In genomic region chr9:95954940-95955339, GRCh38 we compare ENCODE assay signal across 23 cellular contexts.
DNase-seq lines count a peak whose midpoint lies in the region; ATAC-seq and TF ChIP-seq lines count a peak whose summit lies in the region.
"Had no signal": no experiment of that assay in that cellular context is flagged by ENCODE, and none has a peak within 500 bp of the region (broad histone marks: within the 10 kb centered on the region; RNA-seq: fewer than 3 reads in every experiment).

No MANE protein-coding gene starts in this region.

- no peak for TF ChIP-seq CTCF in activated CD8-positive, alpha-beta T cell treated with anti-CD3 and anti-CD28 coated beads for 36 hours (IDR thresholded peaks at IDR 0.05)
- no peak for TF ChIP-seq CTCF in natural killer cell (IDR thresholded peaks at IDR 0.05)

- no peak overlapping the region for H3K4me2 ChIP-seq in mesenchymal stem cell (ENCODE audit: low read length, poor library complexity, severe bottlenecking)
- H3K4me2 ChIP-seq: BLaER1 treated with 17β-estradiol and CSF1 and Interleukin-3, amounts not matched to agents 10 nM and 100 nM; GM23338 had no signal

- no peak overlapping the region for H2AFZ ChIP-seq in mesenchymal stem cell (ENCODE audit: low read depth, low read length)
- H2AFZ ChIP-seq: GM23338 had no signal

- peaks cover 8 to 51% of the 10 kb centered on the region in 2 experiments for H3K36me3 ChIP-seq in mesenchymal stem cell (ENCODE audit: control insufficient read depth in 1 of 2, insufficient read depth in 2 of 2, low read depth in 1 of 2, low read length in 2 of 2)

- CTCF ChIA-PET in activated CD8-positive, alpha-beta T cell treated with anti-CD3 and anti-CD28 coated beads for 36 hours (lab: Charles Lee) = no interaction called here
- CTCF ChIA-PET in activated CD8-positive, alpha-beta T cell treated with anti-CD3 and anti-CD28 coated beads, Interleukin-2, amount 10 ng/mL, durations not matched to agents 7 days and 5 days (lab: Charles Lee) = no interaction called here

- peak; percentile 4 for DNase-seq in activated CD8-positive, alpha-beta T cell treated with anti-CD3 and anti-CD28 coated beads for 36 hours
- no peak for DNase-seq in activated CD8-positive, alpha-beta T cell treated with anti-CD3 and anti-CD28 coated beads, Interleukin-2, amount 10 ng/mL, durations not matched to agents 7 days and 5 days
- DNase-seq in natural killer cell treated with Interleukin-12 subunit alpha and Interleukin-12 subunit beta and Interleukin-15 and Interleukin-18, amount 100 ng/mL, for 72 hours (ENCODE audit: low spot score) = no peak
- no peak for DNase-seq in natural killer cell
- no peak for DNase-seq in activated naive CD8-positive, alpha-beta T cell treated with anti-CD3 and anti-CD28 coated beads, Interleukin-2, amount 50 U/mL, for 24 hours
- DNase-seq in stimulated activated naive CD8-positive, alpha-beta T cell treated with anti-CD3 and anti-CD28 coated beads, Interleukin-15, amount 100 ng/mL, for 72 hours = peak in 1 of 2 donors; percentile 43
- no peak for DNase-seq in mesenchymal stem cell
- DNase-seq: AML-193; CD4-positive, alpha-beta T cell; H9; Kasumi-1; NCI-H1105 treated with DMSO at 0.1 percent for 48 hours; NCI-H2029; NCI-H446; NCI-H524 treated with DMSO at 0.1 percent for 48 hours; NCI-H774; PC-3 had no signal

- no peaks in the 10 kb centered on the region for H3K27me3 Mint-ChIP-seq in activated CD8-positive, alpha-beta T cell treated with anti-CD3 and anti-CD28 coated beads for 36 hours
- H3K27me3 Mint-ChIP-seq in activated CD8-positive, alpha-beta T cell treated with anti-CD3 and anti-CD28 coated beads, Interleukin-2, amount 10 ng/mL, durations not matched to agents 7 days and 5 days (ENCODE audit: low read depth) = no peaks in the 10 kb centered on the region
- no peaks in the 10 kb centered on the region for H3K27me3 Mint-ChIP-seq in natural killer cell treated with Interleukin-12 subunit alpha and Interleukin-12 subunit beta and Interleukin-15 and Interleukin-18, amount 100 ng/mL, for 72 hours
- H3K27me3 Mint-ChIP-seq in natural killer cell (ENCODE audit: low read depth in 2 of 2) = no peaks in the 10 kb centered on the region
- H3K27me3 Mint-ChIP-seq in activated naive CD8-positive, alpha-beta T cell treated with anti-CD3 and anti-CD28 coated beads, Interleukin-2, amount 50 U/mL, for 24 hours = no peaks in the 10 kb centered on the region
- no peaks in the 10 kb centered on the region for H3K27me3 Mint-ChIP-seq in stimulated activated naive CD8-positive, alpha-beta T cell treated with anti-CD3 and anti-CD28 coated beads, Interleukin-15, amount 100 ng/mL, for 72 hours
- H3K27me3 Mint-ChIP-seq: CD4-positive, alpha-beta T cell had no signal

- peaks cover 10% of the 10 kb centered on the region for H3K9me3 ChIP-seq in mesenchymal stem cell (ENCODE audit: control insufficient read depth, low read length)

- no peak overlapping the region for H4K8ac ChIP-seq in mesenchymal stem cell (ENCODE audit: low read length)

- H2AK5ac ChIP-seq in mesenchymal stem cell (ENCODE audit: low read length, severe bottlenecking) = no peak overlapping the region

- H2BK12ac ChIP-seq in mesenchymal stem cell (ENCODE audit: low read length in 2 of 2) = no peak overlapping the region

- peaks cover 26% of the 10 kb centered on the region for H3K9me3 Mint-ChIP-seq in activated CD8-positive, alpha-beta T cell treated with anti-CD3 and anti-CD28 coated beads for 36 hours
- peaks cover 33% of the 10 kb centered on the region for H3K9me3 Mint-ChIP-seq in activated CD8-positive, alpha-beta T cell treated with anti-CD3 and anti-CD28 coated beads, Interleukin-2, amount 10 ng/mL, durations not matched to agents 7 days and 5 days (ENCODE audit: insufficient read depth)
- H3K9me3 Mint-ChIP-seq in natural killer cell treated with Interleukin-12 subunit alpha and Interleukin-12 subunit beta and Interleukin-15 and Interleukin-18, amount 100 ng/mL, for 72 hours = no peaks in the 10 kb centered on the region
- peaks cover 0 to 2% of the 10 kb centered on the region in 2 donors for H3K9me3 Mint-ChIP-seq in natural killer cell
- H3K9me3 Mint-ChIP-seq in activated naive CD8-positive, alpha-beta T cell treated with anti-CD3 and anti-CD28 coated beads, Interleukin-2, amount 50 U/mL, for 24 hours = peaks cover 23% of the 10 kb centered on the region
- H3K9me3 Mint-ChIP-seq in stimulated activated naive CD8-positive, alpha-beta T cell treated with anti-CD3 and anti-CD28 coated beads, Interleukin-15, amount 100 ng/mL, for 72 hours = peaks cover 18 to 25% of the 10 kb centered on the region in 2 donors

- no peak overlapping the region for H3K27ac Mint-ChIP-seq in activated CD8-positive, alpha-beta T cell treated with anti-CD3 and anti-CD28 coated beads for 36 hours
- H3K27ac Mint-ChIP-seq in activated CD8-positive, alpha-beta T cell treated with anti-CD3 and anti-CD28 coated beads, Interleukin-2, amount 10 ng/mL, durations not matched to agents 7 days and 5 days = no peak overlapping the region
- H3K27ac Mint-ChIP-seq in natural killer cell treated with Interleukin-12 subunit alpha and Interleukin-12 subunit beta and Interleukin-15 and Interleukin-18, amount 100 ng/mL, for 72 hours = peak overlapping the region; percentile 11 to 66
- no peak overlapping the region for H3K27ac Mint-ChIP-seq in natural killer cell
- H3K27ac Mint-ChIP-seq in activated naive CD8-positive, alpha-beta T cell treated with anti-CD3 and anti-CD28 coated beads, Interleukin-2, amount 50 U/mL, for 24 hours = peak overlapping the region; percentile 87
- H3K27ac Mint-ChIP-seq in stimulated activated naive CD8-positive, alpha-beta T cell treated with anti-CD3 and anti-CD28 coated beads, Interleukin-15, amount 100 ng/mL, for 72 hours = no peak overlapping the region
- H3K27ac Mint-ChIP-seq: CD4-positive, alpha-beta T cell; GM23338; H9 had no signal

- H3K18ac ChIP-seq in mesenchymal stem cell (ENCODE audit: low read depth in 1 of 2, low read length in 2 of 2) = no peak overlapping the region

- H3K23ac ChIP-seq in mesenchymal stem cell (ENCODE audit: low read length in 2 of 2) = no peak overlapping the region

- no peaks in the 10 kb centered on the region for H3K27me3 ChIP-seq in mesenchymal stem cell (ENCODE audit: control insufficient read depth in 1 of 2, insufficient read depth in 1 of 2, low read length in 2 of 2)
- H3K27me3 ChIP-seq: BLaER1 treated with 17β-estradiol and CSF1 and Interleukin-3, amounts not matched to agents 10 nM and 100 nM; SJSA1 had no signal

- ATAC-seq in activated CD8-positive, alpha-beta T cell treated with anti-CD3 and anti-CD28 coated beads for 36 hours = peak; percentile 87
- no peak for ATAC-seq in activated CD8-positive, alpha-beta T cell treated with anti-CD3 and anti-CD28 coated beads, Interleukin-2, amount 10 ng/mL, durations not matched to agents 7 days and 5 days
- ATAC-seq in natural killer cell treated with Interleukin-12 subunit alpha and Interleukin-12 subunit beta and Interleukin-15 and Interleukin-18, amount 100 ng/mL, for 72 hours = peak; percentile 59 to 79
- ATAC-seq in natural killer cell = no peak
- peak; percentile 99 for ATAC-seq in activated naive CD8-positive, alpha-beta T cell treated with anti-CD3 and anti-CD28 coated beads, Interleukin-2, amount 50 U/mL, for 24 hours
- ATAC-seq in stimulated activated naive CD8-positive, alpha-beta T cell treated with anti-CD3 and anti-CD28 coated beads, Interleukin-15, amount 100 ng/mL, for 72 hours = peak; percentile 99
- ATAC-seq in GM19351 (IDR thresholded peaks at IDR 0.05; ENCODE audit: unreplicated experiment) = no peak
- ATAC-seq: GM23338, K562, PC-3, Right ventricle myocardium inferior had no signal

- H3K4me1 ChIP-seq in mesenchymal stem cell (ENCODE audit: control insufficient read depth, insufficient read depth, low read depth, low read length) = no peaks in the 10 kb centered on the region
- H3K4me1 ChIP-seq: BLaER1 treated with 17β-estradiol and CSF1 and Interleukin-3, amounts not matched to agents 10 nM and 100 nM; SJSA1 had no signal

- intact Hi-C loops in activated CD8-positive, alpha-beta T cell treated with anti-CD3 and anti-CD28 coated beads for 36 hours (cut with micrococcal nuclease) = no loop called here
- intact Hi-C loops in natural killer cell (cut with micrococcal nuclease) = no loop called here

- no peak overlapping the region for H3K14ac ChIP-seq in mesenchymal stem cell (ENCODE audit: low read length in 2 of 2)

- no peak overlapping the region for H2BK15ac ChIP-seq in mesenchymal stem cell (ENCODE audit: low read depth, poor library complexity, severe bottlenecking)

- H3K36me3 Mint-ChIP-seq in activated CD8-positive, alpha-beta T cell treated with anti-CD3 and anti-CD28 coated beads for 36 hours (ENCODE audit: low read depth) = peaks cover 74% of the 10 kb centered on the region
- peaks cover 56% of the 10 kb centered on the region for H3K36me3 Mint-ChIP-seq in activated CD8-positive, alpha-beta T cell treated with anti-CD3 and anti-CD28 coated beads, Interleukin-2, amount 10 ng/mL, durations not matched to agents 7 days and 5 days (ENCODE audit: low read depth)
- H3K36me3 Mint-ChIP-seq in natural killer cell treated with Interleukin-12 subunit alpha and Interleukin-12 subunit beta and Interleukin-15 and Interleukin-18, amount 100 ng/mL, for 72 hours = peaks cover 33% of the 10 kb centered on the region
- peaks cover 14% of the 10 kb centered on the region for H3K36me3 Mint-ChIP-seq in natural killer cell
- H3K36me3 Mint-ChIP-seq in activated naive CD8-positive, alpha-beta T cell treated with anti-CD3 and anti-CD28 coated beads, Interleukin-2, amount 50 U/mL, for 24 hours (ENCODE audit: low read depth) = peaks cover 70% of the 10 kb centered on the region

- H4K91ac ChIP-seq in mesenchymal stem cell (ENCODE audit: low read length) = no peak overlapping the region

- no peak overlapping the region for H3K4me3 ChIP-seq in mesenchymal stem cell (ENCODE audit: insufficient read depth in 1 of 2, low read depth in 1 of 2, low read length in 2 of 2)
- H3K4me3 ChIP-seq: BLaER1 treated with 17β-estradiol and CSF1 and Interleukin-3, amounts not matched to agents 10 nM and 100 nM; GM23338; K562; SJSA1 had no signal

- peaks cover 19% of the 10 kb centered on the region for H3K4me1 Mint-ChIP-seq in activated CD8-positive, alpha-beta T cell treated with anti-CD3 and anti-CD28 coated beads for 36 hours (ENCODE audit: low read depth)
- H3K4me1 Mint-ChIP-seq in activated CD8-positive, alpha-beta T cell treated with anti-CD3 and anti-CD28 coated beads, Interleukin-2, amount 10 ng/mL, durations not matched to agents 7 days and 5 days (ENCODE audit: low read depth) = peaks cover 10% of the 10 kb centered on the region
- H3K4me1 Mint-ChIP-seq in natural killer cell treated with Interleukin-12 subunit alpha and Interleukin-12 subunit beta and Interleukin-15 and Interleukin-18, amount 100 ng/mL, for 72 hours (ENCODE audit: low read depth in 2 of 2) = peaks cover 22 to 29% of the 10 kb centered on the region in 2 donors
- H3K4me1 Mint-ChIP-seq in natural killer cell = peaks cover 7 to 25% of the 10 kb centered on the region in 2 donors
- peaks cover 20% of the 10 kb centered on the region for H3K4me1 Mint-ChIP-seq in activated naive CD8-positive, alpha-beta T cell treated with anti-CD3 and anti-CD28 coated beads, Interleukin-2, amount 50 U/mL, for 24 hours
- peaks cover 25% of the 10 kb centered on the region for H3K4me1 Mint-ChIP-seq in stimulated activated naive CD8-positive, alpha-beta T cell treated with anti-CD3 and anti-CD28 coated beads, Interleukin-15, amount 100 ng/mL, for 72 hours
- H3K4me1 Mint-ChIP-seq: GM23338, H9 had no signal

- H2BK5ac ChIP-seq in mesenchymal stem cell (ENCODE audit: low read depth, low read length, poor library complexity, severe bottlenecking) = no peak overlapping the region

- 100% methylated on average over 2 of the region's 2 CpGs for WGBS in mesenchymal stem cell

- H3K79me1 ChIP-seq in mesenchymal stem cell (replicated peaks; ENCODE audit: low read length, poor library complexity, severe bottlenecking) = no peaks in the 10 kb centered on the region

- H3K4ac ChIP-seq in mesenchymal stem cell (ENCODE audit: low read depth in 1 of 2, low read length in 2 of 2) = no peak overlapping the region

- H3K27ac ChIP-seq in mesenchymal stem cell (ENCODE audit: low read length, poor library complexity, severe bottlenecking) = no peak overlapping the region
- H3K27ac ChIP-seq: BLaER1 treated with 17β-estradiol and CSF1 and Interleukin-3, amounts not matched to agents 10 nM and 100 nM; SJSA1 had no signal

- no peak overlapping the region for H3K4me3 Mint-ChIP-seq in activated CD8-positive, alpha-beta T cell treated with anti-CD3 and anti-CD28 coated beads for 36 hours
- no peak overlapping the region for H3K4me3 Mint-ChIP-seq in activated CD8-positive, alpha-beta T cell treated with anti-CD3 and anti-CD28 coated beads, Interleukin-2, amount 10 ng/mL, durations not matched to agents 7 days and 5 days
- no peak overlapping the region for H3K4me3 Mint-ChIP-seq in natural killer cell treated with Interleukin-12 subunit alpha and Interleukin-12 subunit beta and Interleukin-15 and Interleukin-18, amount 100 ng/mL, for 72 hours
- H3K4me3 Mint-ChIP-seq in natural killer cell = no peak overlapping the region
- no peak overlapping the region for H3K4me3 Mint-ChIP-seq in activated naive CD8-positive, alpha-beta T cell treated with anti-CD3 and anti-CD28 coated beads, Interleukin-2, amount 50 U/mL, for 24 hours
- H3K4me3 Mint-ChIP-seq in stimulated activated naive CD8-positive, alpha-beta T cell treated with anti-CD3 and anti-CD28 coated beads, Interleukin-15, amount 100 ng/mL, for 72 hours = peak overlapping the region in 1 of 2 donors; percentile 26
- H3K4me3 Mint-ChIP-seq: CD4-positive, alpha-beta T cell; GM23338; H9 had no signal

- H3K9ac ChIP-seq in mesenchymal stem cell (ENCODE audit: low read length) = no peak overlapping the region
- H3K9ac ChIP-seq: BLaER1 treated with 17β-estradiol and CSF1 and Interleukin-3, amounts not matched to agents 10 nM and 100 nM had no signal

- POLR2A ChIA-PET in activated CD8-positive, alpha-beta T cell treated with anti-CD3 and anti-CD28 coated beads for 36 hours (lab: Charles Lee) = no interaction called here
- POLR2A ChIA-PET in activated CD8-positive, alpha-beta T cell treated with anti-CD3 and anti-CD28 coated beads, Interleukin-2, amount 10 ng/mL, durations not matched to agents 7 days and 5 days (lab: Charles Lee) = no interaction called here

- H2BK120ac ChIP-seq in mesenchymal stem cell (ENCODE audit: low read depth, low read length) = no peak overlapping the region

Comparison
In these comparisons a context has a peak if more than half of its experiments do, and no peak if none do; other contexts are left out.
1. ATAC-seq: peak in activated CD8-positive, alpha-beta T cell treated with anti-CD3 and anti-CD28 coated beads for 36 hours (single experiment), natural killer cell treated with Interleukin-12 subunit alpha and Interleukin-12 subunit beta and Interleukin-15 and Interleukin-18, amount 100 ng/mL, for 72 hours (2 of 2), activated naive CD8-positive, alpha-beta T cell treated with anti-CD3 and anti-CD28 coated beads, Interleukin-2, amount 50 U/mL, for 24 hours (single experiment) and stimulated activated naive CD8-positive, alpha-beta T cell treated with anti-CD3 and anti-CD28 coated beads, Interleukin-15, amount 100 ng/mL, for 72 hours (single experiment); none in activated CD8-positive, alpha-beta T cell treated with anti-CD3 and anti-CD28 coated beads, Interleukin-2, amount 10 ng/mL, durations not matched to agents 7 days and 5 days (single experiment), natural killer cell (0 of 3) and GM19351 (single experiment).
2. H3K27ac Mint-ChIP-seq: peak in natural killer cell treated with Interleukin-12 subunit alpha and Interleukin-12 subunit beta and Interleukin-15 and Interleukin-18, amount 100 ng/mL, for 72 hours (2 of 2) and activated naive CD8-positive, alpha-beta T cell treated with anti-CD3 and anti-CD28 coated beads, Interleukin-2, amount 50 U/mL, for 24 hours (single experiment); none in activated CD8-positive, alpha-beta T cell treated with anti-CD3 and anti-CD28 coated beads for 36 hours (single experiment), activated CD8-positive, alpha-beta T cell treated with anti-CD3 and anti-CD28 coated beads, Interleukin-2, amount 10 ng/mL, durations not matched to agents 7 days and 5 days (single experiment), natural killer cell (0 of 2) and stimulated activated naive CD8-positive, alpha-beta T cell treated with anti-CD3 and anti-CD28 coated beads, Interleukin-15, amount 100 ng/mL, for 72 hours (0 of 2).